In the genomic region with DNA sequence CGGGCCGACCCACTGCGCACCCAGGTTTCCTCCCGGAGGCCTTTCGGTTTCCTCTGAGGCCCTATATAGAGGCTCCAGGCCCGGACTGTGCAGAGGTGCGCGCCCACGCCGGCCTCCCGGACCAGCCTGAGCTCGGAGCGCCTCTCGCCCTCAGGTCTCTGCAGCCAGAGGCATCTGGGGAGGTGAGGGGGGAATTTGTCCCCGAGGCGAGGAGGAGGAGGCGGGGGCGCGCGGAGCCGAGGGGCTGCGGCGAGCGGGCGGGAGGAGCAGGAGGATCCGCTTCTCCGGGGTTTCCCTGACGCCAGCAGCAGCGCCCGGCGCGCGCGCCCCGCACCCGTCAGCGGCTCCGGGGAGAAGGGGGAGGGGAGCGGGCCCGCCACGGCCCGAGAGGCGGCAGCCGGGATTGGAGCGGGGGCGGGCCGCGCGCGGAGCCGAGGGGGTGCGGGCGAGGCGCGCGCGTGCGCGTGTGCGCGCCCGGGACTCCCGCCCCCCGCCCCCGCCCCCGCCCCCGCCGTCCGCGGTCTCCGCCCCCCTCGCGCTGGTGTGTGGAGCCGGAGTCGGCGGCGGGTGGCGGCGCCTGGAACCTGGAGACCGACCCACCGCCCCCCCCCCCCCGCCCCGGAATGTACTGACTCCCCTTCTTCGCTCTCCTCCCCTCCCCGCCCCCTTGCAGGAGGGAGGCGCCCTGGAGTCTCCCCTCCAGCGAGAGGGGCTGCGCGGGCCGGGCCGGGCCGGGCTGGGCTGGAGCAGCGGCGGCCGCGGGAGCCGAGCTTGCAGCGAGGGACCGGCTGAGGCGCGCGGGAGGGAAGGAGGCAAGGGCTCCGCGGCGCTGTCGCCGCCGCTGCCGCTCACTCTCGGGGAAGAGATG, we compare ENCODE assay signal across 1 cellular context.
TF ChIP-seq lines count a peak whose summit lies in the region.

A gene with protein sequence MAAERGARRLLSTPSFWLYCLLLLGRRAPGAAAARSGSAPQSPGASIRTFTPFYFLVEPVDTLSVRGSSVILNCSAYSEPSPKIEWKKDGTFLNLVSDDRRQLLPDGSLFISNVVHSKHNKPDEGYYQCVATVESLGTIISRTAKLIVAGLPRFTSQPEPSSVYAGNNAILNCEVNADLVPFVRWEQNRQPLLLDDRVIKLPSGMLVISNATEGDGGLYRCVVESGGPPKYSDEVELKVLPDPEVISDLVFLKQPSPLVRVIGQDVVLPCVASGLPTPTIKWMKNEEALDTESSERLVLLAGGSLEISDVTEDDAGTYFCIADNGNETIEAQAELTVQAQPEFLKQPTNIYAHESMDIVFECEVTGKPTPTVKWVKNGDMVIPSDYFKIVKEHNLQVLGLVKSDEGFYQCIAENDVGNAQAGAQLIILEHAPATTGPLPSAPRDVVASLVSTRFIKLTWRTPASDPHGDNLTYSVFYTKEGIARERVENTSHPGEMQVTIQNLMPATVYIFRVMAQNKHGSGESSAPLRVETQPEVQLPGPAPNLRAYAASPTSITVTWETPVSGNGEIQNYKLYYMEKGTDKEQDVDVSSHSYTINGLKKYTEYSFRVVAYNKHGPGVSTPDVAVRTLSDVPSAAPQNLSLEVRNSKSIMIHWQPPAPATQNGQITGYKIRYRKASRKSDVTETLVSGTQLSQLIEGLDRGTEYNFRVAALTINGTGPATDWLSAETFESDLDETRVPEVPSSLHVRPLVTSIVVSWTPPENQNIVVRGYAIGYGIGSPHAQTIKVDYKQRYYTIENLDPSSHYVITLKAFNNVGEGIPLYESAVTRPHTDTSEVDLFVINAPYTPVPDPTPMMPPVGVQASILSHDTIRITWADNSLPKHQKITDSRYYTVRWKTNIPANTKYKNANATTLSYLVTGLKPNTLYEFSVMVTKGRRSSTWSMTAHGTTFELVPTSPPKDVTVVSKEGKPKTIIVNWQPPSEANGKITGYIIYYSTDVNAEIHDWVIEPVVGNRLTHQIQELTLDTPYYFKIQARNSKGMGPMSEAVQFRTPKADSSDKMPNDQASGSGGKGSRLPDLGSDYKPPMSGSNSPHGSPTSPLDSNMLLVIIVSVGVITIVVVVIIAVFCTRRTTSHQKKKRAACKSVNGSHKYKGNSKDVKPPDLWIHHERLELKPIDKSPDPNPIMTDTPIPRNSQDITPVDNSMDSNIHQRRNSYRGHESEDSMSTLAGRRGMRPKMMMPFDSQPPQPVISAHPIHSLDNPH (N-terminal part only) (plus strand): TSS at position 653 of the 868 bp plus-strand sequence. CDS start 213 bp downstream, at position 866.

TF ChIP-seq in liver, 16 proteins besides CTCF, POLR2A, EP300 and RAD21 (continued from another document):
- TF ChIP-seq, protein P1, sequence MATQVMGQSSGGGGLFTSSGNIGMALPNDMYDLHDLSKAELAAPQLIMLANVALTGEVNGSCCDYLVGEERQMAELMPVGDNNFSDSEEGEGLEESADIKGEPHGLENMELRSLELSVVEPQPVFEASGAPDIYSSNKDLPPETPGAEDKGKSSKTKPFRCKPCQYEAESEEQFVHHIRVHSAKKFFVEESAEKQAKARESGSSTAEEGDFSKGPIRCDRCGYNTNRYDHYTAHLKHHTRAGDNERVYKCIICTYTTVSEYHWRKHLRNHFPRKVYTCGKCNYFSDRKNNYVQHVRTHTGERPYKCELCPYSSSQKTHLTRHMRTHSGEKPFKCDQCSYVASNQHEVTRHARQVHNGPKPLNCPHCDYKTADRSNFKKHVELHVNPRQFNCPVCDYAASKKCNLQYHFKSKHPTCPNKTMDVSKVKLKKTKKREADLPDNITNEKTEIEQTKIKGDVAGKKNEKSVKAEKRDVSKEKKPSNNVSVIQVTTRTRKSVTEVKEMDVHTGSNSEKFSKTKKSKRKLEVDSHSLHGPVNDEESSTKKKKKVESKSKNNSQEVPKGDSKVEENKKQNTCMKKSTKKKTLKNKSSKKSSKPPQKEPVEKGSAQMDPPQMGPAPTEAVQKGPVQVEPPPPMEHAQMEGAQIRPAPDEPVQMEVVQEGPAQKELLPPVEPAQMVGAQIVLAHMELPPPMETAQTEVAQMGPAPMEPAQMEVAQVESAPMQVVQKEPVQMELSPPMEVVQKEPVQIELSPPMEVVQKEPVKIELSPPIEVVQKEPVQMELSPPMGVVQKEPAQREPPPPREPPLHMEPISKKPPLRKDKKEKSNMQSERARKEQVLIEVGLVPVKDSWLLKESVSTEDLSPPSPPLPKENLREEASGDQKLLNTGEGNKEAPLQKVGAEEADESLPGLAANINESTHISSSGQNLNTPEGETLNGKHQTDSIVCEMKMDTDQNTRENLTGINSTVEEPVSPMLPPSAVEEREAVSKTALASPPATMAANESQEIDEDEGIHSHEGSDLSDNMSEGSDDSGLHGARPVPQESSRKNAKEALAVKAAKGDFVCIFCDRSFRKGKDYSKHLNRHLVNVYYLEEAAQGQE (IDR thresholded peaks at IDR 0.05) = no peak
- TF ChIP-seq FOXA1 (IDR thresholded peaks at IDR 0.05) = no peak
- no peak for TF ChIP-seq EGR1 (IDR thresholded peaks at IDR 0.05; ENCODE audit: low read depth in 2 of 2)
- no peak for TF ChIP-seq JUND (IDR thresholded peaks at IDR 0.05)
TF ChIP-seq in liver: peak in this region for 0.
